Comparison of ENCODE assay signal across 8 cellular contexts in genomic region chr12:4604684-4605193, GRCh38. TPM values are rescaled to one million over a fixed set of nuclear protein-coding genes. Genes with fewer than 3 reads are reported as not detected.
A peak's percentile ranks its signal among the peaks of the same experiment; 100 is the strongest.
DNase-seq lines count a peak whose midpoint lies in the region; ATAC-seq and TF ChIP-seq lines count a peak whose summit lies in the region.

No MANE protein-coding gene starts in this region.

- H3K4me1 Mint-ChIP-seq in Caco-2 (ENCODE audit: low read depth, unreplicated experiment) (peaks cover 22% of the 10 kb centered on the region), endothelial cell (ENCODE audit: unreplicated experiment) (peaks cover 6% of the 10 kb centered on the region)

- H3K36me3 ChIP-seq in Caco-2 (ENCODE audit: control insufficient read depth, insufficient read depth, low read length): no peaks in the 10 kb centered on the region

- H3K36me3 Mint-ChIP-seq in Caco-2 (ENCODE audit: insufficient read depth, unreplicated experiment) (no peaks in the 10 kb centered on the region), endothelial cell (ENCODE audit: low read depth, unreplicated experiment) (peaks cover 46% of the 10 kb centered on the region)

- DNase-seq in Caco-2 (peak; percentile 69 to 72), HPDE6-E6E7 (ENCODE audit: extremely low spot score) (peak; percentile 75), NOMO-1 treated with DMSO at 0.1 percent for 48 hours (lab: John Stamatoyannopoulos, UW; ENCODE audit: unreplicated experiment) (peak; percentile 88), endothelial cell (ENCODE audit: low spot score) (peak; percentile 63), midbrain (lab: John Stamatoyannopoulos, UW) (peak; percentile 87)
- DNase-seq in activated CD8-positive, alpha-beta memory T cell treated with anti-CD3 and anti-CD28 coated beads, Interleukin-2, amount 50 U/mL, for 24 hours (ENCODE audit: extremely low read depth): peak; percentile 57
- peak; percentile 60 to 63 for DNase-seq in stimulated activated CD8-positive, alpha-beta memory T cell treated with anti-CD3 and anti-CD28 coated beads, Interleukin-15, amount 100 ng/mL, for 48 hours (ENCODE audit: low read depth in 2 of 2)

- intact Hi-C loops in Caco-2 (cut with micrococcal nuclease; ENCODE audit: unreplicated experiment): loop anchor here (1.0 kb wide), 1 partner anchor 154 kb away; no protein-coding TSS in a partner anchor

- H3K4me3 ChIP-seq in Caco-2 (ENCODE audit: low read depth, low read length): peak overlapping the region; percentile 43

- H3K4me3 Mint-ChIP-seq in Caco-2 (ENCODE audit: unreplicated experiment) (peak overlapping the region; percentile 78), endothelial cell (ENCODE audit: unreplicated experiment) (peak overlapping the region; percentile 86)

- POLR2A ChIA-PET in Caco-2 (lab: Charles Lee): no interaction called here

- no peaks in the 10 kb centered on the region for H3K9me3 ChIP-seq in Caco-2

- H3K27ac Mint-ChIP-seq in Caco-2 (ENCODE audit: unreplicated experiment): no peak overlapping the region
- no peak overlapping the region for H3K27ac Mint-ChIP-seq in endothelial cell (ENCODE audit: unreplicated experiment)

- CTCF ChIA-PET in Caco-2 (lab: Charles Lee): interaction anchor here (0.6 to 1.3 kb wide), 4 partner anchors 13 to 153 kb away, joined by 3 to 5 read pairs (median 4); partner anchors contain the start of genes AKAP3 and NDUFA9

- peaks cover 13% of the 10 kb centered on the region for H3K4me1 ChIP-seq in Caco-2

- TF ChIP-seq CTCF in Caco-2 (IDR thresholded peaks at IDR 0.05; ENCODE audit: insufficient read depth in 1 of 2, low read depth in 1 of 2, low read length in 1 of 2, severe bottlenecking in 1 of 2, unreplicated experiment in 1 of 2) (peak; percentile 94 to 96), endothelial cell (IDR thresholded peaks at IDR 0.05; ENCODE audit: unreplicated experiment) (peak; percentile 98)

- ATAC-seq in GM19455 (IDR thresholded peaks at IDR 0.05; ENCODE audit: unreplicated experiment): peak; percentile 96

- peaks cover 24% of the 10 kb centered on the region for H3K27me3 Mint-ChIP-seq in Caco-2 (ENCODE audit: insufficient read depth, unreplicated experiment)
- peaks cover 1% of the 10 kb centered on the region for H3K27me3 Mint-ChIP-seq in endothelial cell (ENCODE audit: unreplicated experiment)

- H3K9me3 Mint-ChIP-seq in Caco-2 (ENCODE audit: unreplicated experiment) (no peaks in the 10 kb centered on the region), endothelial cell (ENCODE audit: unreplicated experiment) (no peaks in the 10 kb centered on the region)

- no peaks in the 10 kb centered on the region for H3K27me3 ChIP-seq in Caco-2 (replicated peaks; ENCODE audit: control insufficient read depth, insufficient read depth, low read length)

- BruUV-seq in Caco-2 (replicated peaks; lab: Mats Ljungman, UMichigan): no TSS peak

RNA-seq across cellular contexts. Expression of gene DYRK4, which starts 42.7 kb away (rescaled TPM):
- total RNA-seq in Caco-2 (2022) (7.7 and 9.3 TPM in 2 replicates), endothelial cell (ENCODE audit: unreplicated experiment) (188 TPM)

RNA-seq across cellular contexts. Expression of gene AKAP3, which starts 44.1 kb away (rescaled TPM):
- 1.6 and 3.2 TPM in 2 replicates for total RNA-seq in Caco-2 (2022)
- 1.8 TPM for total RNA-seq in endothelial cell (ENCODE audit: unreplicated experiment)

RNA-seq across cellular contexts. Expression of gene NDUFA9, which starts 44.2 kb away (rescaled TPM):
- total RNA-seq in Caco-2 (2022) (263 and 300 TPM in 2 replicates), endothelial cell (ENCODE audit: unreplicated experiment) (96.7 TPM)

Comparison
In these comparisons a context has a peak if more than half of its experiments do, and no peak if none do; other contexts are left out.
1. Peak in every context shown above with its lines: DNase-seq, ATAC-seq and H3K4me3 ChIP-seq.
2. RNA of gene DYRK4, which starts 42.7 kb away (total RNA-seq): 188 TPM in endothelial cell (single experiment); 7.7 to 9.3 TPM in Caco-2; every median in the first group is over 10 times any median in the second.